ENCODE assay signal across 8 cellular contexts in the genomic region with DNA sequence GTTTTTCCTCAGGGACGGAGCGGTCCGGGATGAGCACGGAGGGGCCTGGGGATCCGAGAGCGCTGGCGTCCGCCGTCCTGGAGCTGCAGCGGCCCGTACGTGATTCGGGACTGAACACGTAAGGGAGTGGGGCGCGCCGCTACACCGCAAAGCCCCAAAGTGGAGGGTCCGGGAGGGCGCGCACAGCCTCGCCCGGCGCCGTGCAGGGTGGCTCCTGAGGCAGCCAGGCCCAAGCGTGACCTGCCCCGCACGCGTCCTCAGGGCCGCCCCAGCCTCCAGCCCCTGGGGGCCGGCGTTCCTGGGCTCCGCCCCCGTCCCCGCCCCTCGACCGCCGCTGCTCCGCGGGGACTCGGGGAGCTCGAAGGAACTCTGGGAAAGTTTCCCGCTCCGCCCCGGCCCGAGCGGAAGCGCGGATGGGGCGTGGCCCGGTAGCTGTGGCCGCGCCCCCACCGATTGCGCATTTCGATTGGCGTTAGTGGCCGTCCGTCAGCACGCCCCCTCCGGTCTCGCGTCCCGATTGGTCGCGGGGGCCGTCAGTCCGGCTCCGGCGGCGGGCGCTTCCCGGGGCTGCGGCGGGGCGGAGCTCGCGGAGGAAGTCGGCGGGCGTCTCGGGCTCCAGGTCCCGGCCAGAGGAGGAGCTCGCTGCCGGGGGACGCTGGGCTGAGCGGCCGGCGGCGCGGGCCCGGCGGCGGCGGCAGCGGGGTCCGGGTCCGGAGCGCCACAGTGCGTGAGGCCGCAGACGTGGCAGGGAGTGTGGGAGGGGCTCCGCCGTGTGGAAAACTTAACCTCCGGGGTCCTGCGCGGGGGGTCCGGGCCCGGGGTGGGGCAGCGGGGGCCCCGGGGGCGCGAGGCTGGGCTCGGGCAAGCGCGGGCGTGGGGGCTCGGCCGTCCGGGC. TPM values are rescaled to one million over a fixed set of nuclear protein-coding genes. Genes with fewer than 3 reads are reported as not detected.
DNase-seq lines count a peak whose midpoint lies in the region; ATAC-seq, FAIRE-seq and TF ChIP-seq lines count a peak whose summit lies in the region.

TSS of gene ANKRD16 (minus strand) at position 270 of the 895 bp plus-strand sequence. CDS start 539 bp downstream, outside the sequence.
TSS of gene FBH1 (plus strand) at position 620 of the 895 bp plus-strand sequence. CDS start at position 723, 103 bp downstream.

- intact Hi-C loops in mammary epithelial cell (cut with micrococcal nuclease), result loop anchor here (5.0 kb wide), 2 partner anchors 78 to 87 kb away; partner anchors contain the start of genes GDI2 and IL15RA

- no peaks in the 10 kb centered on the region for H4K20me1 ChIP-seq in mammary epithelial cell (ENCODE audit: insufficient read depth, low read length)

- CTCF ChIA-PET in AG04449 (lab: Yijun Ruan, JAX), result interaction anchor here (0.8 to 3.0 kb wide), 10 partner anchors 9 to 512 kb away, joined by 3 to 9 read pairs (median 4); partner anchors contain the start of gene GDI2
- CTCF ChIA-PET in mammary epithelial cell (lab: Charles Lee; ENCODE audit: low non-redundant PET), result interaction anchor here (0.6 to 0.8 kb wide), 2 partner anchors 34 to 55 kb away, joined by 3 to 4 read pairs; no protein-coding TSS in a partner anchor

- peak within 1 kb of the TSS; percentile 97 for H3K4me2 ChIP-seq in mammary epithelial cell (ENCODE audit: insufficient read depth, low read depth, low read length)

- WGBS in mammary epithelial cell (ENCODE audit: low coverage, missing lambda C conversion rate), result 4% methylated on average over 16 of the region's 120 CpGs
- 0 to 1% (median 0%) methylated on average over 72 to 120 of the region's 120 CpGs for WGBS in small intestine, 3 donors

- H3K9me3 ChIP-seq in WERI-Rb-1 (ENCODE audit: severe bottlenecking) (no peaks in the 10 kb centered on the region), mammary epithelial cell (replicated peaks; ENCODE audit: insufficient read depth, low read length) (no peaks in the 10 kb centered on the region), small intestine (ENCODE audit: control insufficient read depth, low read depth) (no peaks in the 10 kb centered on the region)

- POLR2A ChIA-PET in AG04449 (lab: Yijun Ruan, JAX), result interaction anchor here (0.5 to 1.5 kb wide), 14 partner anchors 11 to 444 kb away, joined by 3 to 9 read pairs (median 4); partner anchors contain the start of genes GDI2 and TASOR2

- FAIRE-seq in small intestine (lab: Jason Lieb, UNC), result no peak

- no TSS peak for BruUV-seq in mammary epithelial cell (replicated peaks; lab: Mats Ljungman, UMichigan)

- H3K27me3 ChIP-seq in WERI-Rb-1 (ENCODE audit: insufficient read depth, low read depth, severe bottlenecking), result no peaks in the 10 kb centered on the region
- H3K27me3 ChIP-seq in mammary epithelial cell (ENCODE audit: insufficient read depth, low read length), result no peaks in the 10 kb centered on the region
- no peaks in the 10 kb centered on the region for H3K27me3 ChIP-seq in small intestine (ENCODE audit: control insufficient read depth in 2 of 2, insufficient read depth in 2 of 2, low read length in 2 of 2)

- ATAC-seq in GM18873 (IDR thresholded peaks at IDR 0.05; ENCODE audit: low FRiP score, unreplicated experiment), result peak; percentile 87
- peak; percentile 79 for ATAC-seq in HG03135 (IDR thresholded peaks at IDR 0.05; ENCODE audit: unreplicated experiment)

- TF ChIP-seq CTCF in AG04449 (IDR thresholded peaks at IDR 0.05; ENCODE audit: insufficient read depth, low read length, missing control alignments) (no peak), WERI-Rb-1 (IDR thresholded peaks at IDR 0.05; ENCODE audit: low read depth, low read length) (no peak), mammary epithelial cell (conservative IDR thresholded peaks at IDR 0.05 in 1 of 2, IDR thresholded peaks at IDR 0.05 in 1 of 2; ENCODE audit: extremely low read depth in 1 of 2, insufficient read depth in 1 of 2, low read depth in 1 of 2, low read length in 2 of 2) (no peak)

- peak within 1 kb of the TSS; percentile 87 for H3K9ac ChIP-seq in mammary epithelial cell (ENCODE audit: insufficient read depth, low read length)

- peak within 1 kb of the TSS; percentile 65 for H3K27ac ChIP-seq in WERI-Rb-1
- peak within 1 kb of the TSS; percentile 19 for H3K27ac ChIP-seq in mammary epithelial cell (ENCODE audit: insufficient read depth, low read depth, low read length)
- H3K27ac ChIP-seq in small intestine (ENCODE audit: low read depth in 1 of 2, low read length in 1 of 2), result peak within 1 kb of the TSS; percentile 78 to 84

- DNase-seq in AG04449 (ENCODE audit: low read depth, low spot score) (peak; percentile 94), NCI-H2196 (lab: John Stamatoyannopoulos, UW; ENCODE audit: unreplicated experiment) (peak; percentile 89), WERI-Rb-1 (peak; percentile 92), mammary epithelial cell (peak; percentile 99), iPS-NIHi11 (ENCODE audit: low spot score) (peak; percentile 99), small intestine (peak; percentile 99)

- H3K4me3 ChIP-seq in AG04449 (ENCODE audit: low read depth, low read length) (peak within 1 kb of the TSS; percentile 91), WERI-Rb-1 (ENCODE audit: low read depth, low read length) (peak within 1 kb of the TSS; percentile 84), mammary epithelial cell (replicated peaks in 1 of 3; ENCODE audit: insufficient read depth in 1 of 3, low read depth in 2 of 3, low read length in 3 of 3) (peak within 1 kb of the TSS; percentile 84 to 98 (median 85)), small intestine (ENCODE audit: low read depth in 1 of 2, low read length in 2 of 2) (peak within 1 kb of the TSS; percentile 97 to 98)

- in situ Hi-C loops in mammary epithelial cell (cut with MboI; ENCODE audit: low sequenced_read_pairs in 2 of 2), result no loop called here

- H3K36me3 ChIP-seq in WERI-Rb-1 (no peaks in the 10 kb centered on the region; the same call in 1 of the 2 replicates), mammary epithelial cell (ENCODE audit: insufficient read depth, low read length) (peaks cover 17% of the 10 kb centered on the region), small intestine (ENCODE audit: control insufficient read depth in 2 of 2, insufficient read depth in 2 of 2, low read length in 2 of 2) (peaks cover 0 to 2% of the 10 kb centered on the region in 2 donors)

- peaks cover 69% of the 10 kb centered on the region for H3K79me2 ChIP-seq in mammary epithelial cell (ENCODE audit: insufficient read depth, low read length)

- H3K4me1 ChIP-seq in mammary epithelial cell (ENCODE audit: insufficient read depth, low read length) (peaks cover 24% of the 10 kb centered on the region), small intestine (ENCODE audit: control insufficient read depth in 2 of 2, insufficient read depth in 1 of 2, low read depth in 1 of 2, low read length in 1 of 2) (peaks cover 4 to 10% of the 10 kb centered on the region in 2 donors)

- H2AFZ ChIP-seq in mammary epithelial cell (ENCODE audit: low read depth, low read length), result peak within 1 kb of the TSS; percentile 92

- dilution Hi-C loops in mammary epithelial cell (cut with HindIII; ENCODE audit: low sequenced_read_pairs), result no loop called here

RNA-seq across cellular contexts. Expression of gene ANKRD16, which starts in this region (rescaled TPM):
- total RNA-seq in mammary epithelial cell, result 1 to 10 TPM; 8.2 to 8.4 TPM
- 6.8 TPM for polyA plus RNA-seq in mammary epithelial cell
- polyA minus RNA-seq in mammary epithelial cell, result 2.8 TPM
- polyA plus RNA-seq in small intestine, result 1 to 10 TPM; 3.2 to 7.4 (median 3.4) TPM

RNA-seq across cellular contexts. Expression of gene FBH1, which starts in this region (rescaled TPM):
- total RNA-seq in mammary epithelial cell, result 10 to 100 TPM; 62.7 to 77.3 TPM
- 49.3 TPM for polyA plus RNA-seq in mammary epithelial cell
- polyA minus RNA-seq in mammary epithelial cell, result 161 TPM
- polyA plus RNA-seq in small intestine, result 10 to 100 TPM; 38.8 to 89.9 (median 76.7) TPM

Comparison
In these comparisons a context has a peak if more than half of its experiments do, and no peak if none do; other contexts are left out.
1. Peak in every context shown above with its lines: DNase-seq, ATAC-seq, H3K4me3 ChIP-seq and H3K27ac ChIP-seq.
2. H3K27ac ChIP-seq: peak in every context shown above with its lines; median percentile 81 in small intestine; 65 in WERI-Rb-1; 19 in mammary epithelial cell.